Comparison of ENCODE assay signal across 12 cellular contexts in the genomic region with DNA sequence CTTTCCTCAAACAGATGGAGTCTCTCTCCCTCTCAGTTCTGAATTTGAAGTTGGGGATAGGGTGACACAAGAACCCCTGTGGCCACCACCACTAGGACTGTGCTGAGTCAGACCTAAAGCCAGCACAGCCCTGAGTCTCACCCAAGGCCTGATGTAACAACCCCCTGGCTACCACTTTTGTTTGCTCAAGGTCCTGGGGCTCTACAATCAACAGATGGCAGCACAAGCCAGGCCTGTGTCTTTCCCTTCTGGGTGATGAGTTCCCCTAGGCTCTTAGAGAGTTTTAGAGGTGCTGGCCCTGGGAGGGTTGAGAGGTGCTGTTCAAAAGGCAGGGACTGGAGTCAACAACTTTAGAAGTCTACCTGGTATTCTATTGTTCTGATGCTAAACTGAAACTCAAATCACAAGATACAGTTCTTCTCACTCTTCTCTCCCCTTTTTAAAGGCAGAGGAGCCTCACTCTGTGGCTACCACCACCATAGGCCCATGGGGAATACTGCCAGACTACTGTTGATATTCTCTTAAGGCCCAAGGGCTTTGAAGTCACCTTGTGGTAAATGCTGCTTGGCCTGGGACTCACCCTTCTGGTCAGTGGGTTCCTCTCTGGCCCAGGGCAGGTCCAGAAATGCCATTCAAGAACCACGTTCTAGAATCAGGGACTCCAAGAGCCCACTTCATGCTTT. TPM values are rescaled to one million over a fixed set of nuclear protein-coding genes. Genes with fewer than 3 reads are reported as not detected.
DNase-seq lines count a peak whose midpoint lies in the region; ATAC-seq and TF ChIP-seq lines count a peak whose summit lies in the region.
"Had no signal": no experiment of that assay in that cellular context is flagged by ENCODE, and none has a peak within 500 bp of the region (broad histone marks: within the 10 kb centered on the region; RNA-seq: fewer than 3 reads in every experiment).

No MANE protein-coding gene starts in this region.

- ATAC-seq in activated CD8-positive, alpha-beta memory T cell treated with anti-CD3 and anti-CD28 coated beads, Interleukin-2, amount 10 ng/mL, durations not matched to agents 7 days and 5 days: peak; percentile 94
- ATAC-seq in HG02798 (IDR thresholded peaks at IDR 0.05; ENCODE audit: poor library complexity, unreplicated experiment) (peak; percentile 82), PC-3 (peak; percentile 68), gastrocnemius medialis (no peak)
- peak; percentile 87 to 93 for ATAC-seq in natural killer cell treated with Interleukin-12 subunit alpha and Interleukin-12 subunit beta and Interleukin-15 and Interleukin-18, amount 100 ng/mL, for 72 hours

- POLR2A ChIA-PET in PC-3 (lab: Charles Lee; ENCODE audit: unreplicated experiment): no interaction called here

- H3K9me2 ChIP-seq in PC-3 (replicated peaks; ENCODE audit: low read length): no peaks in the 10 kb centered on the region

- no TSS peak for BruUV-seq in PC-3 (replicated peaks; lab: Mats Ljungman, UMichigan)

- peaks cover 19% of the 10 kb centered on the region for H3K4me1 Mint-ChIP-seq in activated CD8-positive, alpha-beta memory T cell treated with anti-CD3 and anti-CD28 coated beads, Interleukin-2, amount 10 ng/mL, durations not matched to agents 7 days and 5 days
- H3K4me1 Mint-ChIP-seq in natural killer cell treated with Interleukin-12 subunit alpha and Interleukin-12 subunit beta and Interleukin-15 and Interleukin-18, amount 100 ng/mL, for 72 hours (ENCODE audit: low read depth in 2 of 2): peaks cover 3 to 13% of the 10 kb centered on the region in 2 donors

- peak; percentile 54; the same call in 1 of the 2 replicates for TF ChIP-seq CTCF in PC-3 (conservative IDR thresholded peaks at IDR 0.05; ENCODE audit: low read depth, low read length)
- TF ChIP-seq CTCF in gastrocnemius medialis (IDR thresholded peaks at IDR 0.05 in 4 of 5, conservative IDR thresholded peaks at IDR 0.05 in 1 of 5): no peak

- H3K9me3 Mint-ChIP-seq in activated CD8-positive, alpha-beta memory T cell treated with anti-CD3 and anti-CD28 coated beads, Interleukin-2, amount 10 ng/mL, durations not matched to agents 7 days and 5 days (ENCODE audit: low read depth): peaks cover 14% of the 10 kb centered on the region
- H3K9me3 Mint-ChIP-seq in natural killer cell treated with Interleukin-12 subunit alpha and Interleukin-12 subunit beta and Interleukin-15 and Interleukin-18, amount 100 ng/mL, for 72 hours: peaks cover 14% of the 10 kb centered on the region

- peak overlapping the region; percentile 27 for H3K27ac Mint-ChIP-seq in activated CD8-positive, alpha-beta memory T cell treated with anti-CD3 and anti-CD28 coated beads, Interleukin-2, amount 10 ng/mL, durations not matched to agents 7 days and 5 days
- H3K27ac Mint-ChIP-seq in natural killer cell treated with Interleukin-12 subunit alpha and Interleukin-12 subunit beta and Interleukin-15 and Interleukin-18, amount 100 ng/mL, for 72 hours: no peak overlapping the region
- H3K27ac Mint-ChIP-seq: IgD-negative memory B cell had no signal

- peaks cover 3% of the 10 kb centered on the region for H3K27me3 Mint-ChIP-seq in activated CD8-positive, alpha-beta memory T cell treated with anti-CD3 and anti-CD28 coated beads, Interleukin-2, amount 10 ng/mL, durations not matched to agents 7 days and 5 days
- H3K27me3 Mint-ChIP-seq in natural killer cell treated with Interleukin-12 subunit alpha and Interleukin-12 subunit beta and Interleukin-15 and Interleukin-18, amount 100 ng/mL, for 72 hours: peaks cover 2 to 17% of the 10 kb centered on the region in 2 donors

- no peaks in the 10 kb centered on the region for H3K36me3 ChIP-seq in PC-3 (ENCODE audit: low read depth, low read length)
- no peaks in the 10 kb centered on the region for H3K36me3 ChIP-seq in gastrocnemius medialis

- no peak overlapping the region for H3K9ac ChIP-seq in PC-3 (ENCODE audit: low read length)

- no peak overlapping the region for H3K4me3 Mint-ChIP-seq in activated CD8-positive, alpha-beta memory T cell treated with anti-CD3 and anti-CD28 coated beads, Interleukin-2, amount 10 ng/mL, durations not matched to agents 7 days and 5 days
- no peak overlapping the region for H3K4me3 Mint-ChIP-seq in natural killer cell treated with Interleukin-12 subunit alpha and Interleukin-12 subunit beta and Interleukin-15 and Interleukin-18, amount 100 ng/mL, for 72 hours

- H3K9me3 ChIP-seq in PC-3 (ENCODE audit: low read length) (no peaks in the 10 kb centered on the region), gastrocnemius medialis (no peaks in the 10 kb centered on the region)

- no peaks in the 10 kb centered on the region for H3K79me2 ChIP-seq in PC-3 (ENCODE audit: low read length)

- no peaks in the 10 kb centered on the region for H3F3A ChIP-seq in PC-3 (ENCODE audit: low read length, unreplicated experiment)

- DNase-seq in activated CD8-positive, alpha-beta memory T cell treated with anti-CD3 and anti-CD28 coated beads, Interleukin-2, amount 10 ng/mL, durations not matched to agents 7 days and 5 days: peak; percentile 66
- no peak for DNase-seq in activated CD8-positive, alpha-beta memory T cell treated with anti-CD3 and anti-CD28 coated beads, Interleukin-2, amount 50 U/mL, for 4 hours
- DNase-seq in PC-3: peak; percentile 65
- no peak for DNase-seq in natural killer cell treated with Interleukin-12 subunit alpha and Interleukin-12 subunit beta and Interleukin-15 and Interleukin-18, amount 100 ng/mL, for 72 hours (ENCODE audit: low spot score)
- no peak for DNase-seq in gastrocnemius medialis
- no peak for DNase-seq in inferior parietal cortex (ENCODE audit: extremely low spot score)
- no peak for DNase-seq in NCI-H446 (lab: John Stamatoyannopoulos, UW)

- peaks cover 20% of the 10 kb centered on the region for H3K36me3 Mint-ChIP-seq in activated CD8-positive, alpha-beta memory T cell treated with anti-CD3 and anti-CD28 coated beads, Interleukin-2, amount 10 ng/mL, durations not matched to agents 7 days and 5 days
- H3K36me3 Mint-ChIP-seq in natural killer cell treated with Interleukin-12 subunit alpha and Interleukin-12 subunit beta and Interleukin-15 and Interleukin-18, amount 100 ng/mL, for 72 hours: peaks cover 19% of the 10 kb centered on the region

- H3K27me3 ChIP-seq in PC-3 (ENCODE audit: low read length) (peaks cover 5% of the 10 kb centered on the region), gastrocnemius medialis (no peaks in the 10 kb centered on the region)

- in situ Hi-C loops in gastrocnemius medialis (cut with MboI; ENCODE audit: low sequenced_read_pairs in 4 of 4): loop anchor here in 1 of 4 donors (25.0 kb wide), 1 partner anchor 102 kb away; a partner anchor contains a TSS

- no peak for TF ChIP-seq POLR2A in gastrocnemius medialis (IDR thresholded peaks at IDR 0.05)

- no peak overlapping the region for H3K4me2 ChIP-seq in PC-3 (ENCODE audit: low read length)

- CTCF ChIA-PET in activated CD8-positive, alpha-beta memory T cell treated with anti-CD3 and anti-CD28 coated beads, Interleukin-2, amount 10 ng/mL, durations not matched to agents 7 days and 5 days (lab: Charles Lee): no interaction called here
- CTCF ChIA-PET in PC-3 (lab: Charles Lee): no interaction called here

- H2AFZ ChIP-seq in PC-3 (ENCODE audit: low read length): no peak overlapping the region

- H3K4me1 ChIP-seq in PC-3 (ENCODE audit: insufficient read depth, low read length) (no peaks in the 10 kb centered on the region), gastrocnemius medialis (no peaks in the 10 kb centered on the region)

- H3K27ac ChIP-seq in PC-3 (ENCODE audit: low read length) (no peak overlapping the region), gastrocnemius medialis (no peak overlapping the region)

- intact Hi-C loops in PC-3 (cut with micrococcal nuclease) (loop anchor here (1.0 kb wide), 1 partner anchor 213 kb away; no protein-coding TSS in a partner anchor), gastrocnemius medialis (cut with DNase I; ENCODE audit: low total_unique reads) (no loop called here)

- H4K20me1 ChIP-seq in PC-3 (ENCODE audit: low read length): no peaks in the 10 kb centered on the region

- H3K4me3 ChIP-seq in PC-3 (ENCODE audit: low read length) (no peak overlapping the region), gastrocnemius medialis (no peak overlapping the region)

RNA-seq across cellular contexts. Expression of a gene that starts 6.5 kb away (rescaled TPM):
- not detected for total RNA-seq in activated CD8-positive, alpha-beta memory T cell treated with anti-CD3 and anti-CD28 coated beads, Interleukin-2, amount 10 ng/mL, durations not matched to agents 7 days and 5 days
- total RNA-seq in PC-3 (2014; rRNA removed): not detected in 2 replicates
- not detected for total RNA-seq in natural killer cell treated with Interleukin-12 subunit alpha and Interleukin-12 subunit beta and Interleukin-15 and Interleukin-18, amount 100 ng/mL, for 72 hours
- total RNA-seq in gastrocnemius medialis: not detected
- total RNA-seq: endothelial cell of umbilical vein, osteoblast, subcutaneous adipose tissue had no signal

RNA-seq across cellular contexts. Expression of a gene that starts 30.3 kb away (rescaled TPM):
- total RNA-seq in activated CD8-positive, alpha-beta memory T cell treated with anti-CD3 and anti-CD28 coated beads, Interleukin-2, amount 10 ng/mL, durations not matched to agents 7 days and 5 days: not detected
- total RNA-seq in PC-3 (2014; rRNA removed) (not detected in 2 replicates), gastrocnemius medialis (not detected)
- not detected for total RNA-seq in natural killer cell treated with Interleukin-12 subunit alpha and Interleukin-12 subunit beta and Interleukin-15 and Interleukin-18, amount 100 ng/mL, for 72 hours
- total RNA-seq: endothelial cell of umbilical vein, osteoblast, subcutaneous adipose tissue had no signal

Comparison
In these comparisons a context has a peak if more than half of its experiments do, and no peak if none do; other contexts are left out.
1. DNase-seq: peak in activated CD8-positive, alpha-beta memory T cell treated with anti-CD3 and anti-CD28 coated beads, Interleukin-2, amount 10 ng/mL, durations not matched to agents 7 days and 5 days (single experiment) and PC-3 (single experiment); none in activated CD8-positive, alpha-beta memory T cell treated with anti-CD3 and anti-CD28 coated beads, Interleukin-2, amount 50 U/mL, for 4 hours (single experiment), natural killer cell treated with Interleukin-12 subunit alpha and Interleukin-12 subunit beta and Interleukin-15 and Interleukin-18, amount 100 ng/mL, for 72 hours (single experiment), gastrocnemius medialis (0 of 2), inferior parietal cortex (single experiment) and NCI-H446 (0 of 2).
2. ATAC-seq: peak in activated CD8-positive, alpha-beta memory T cell treated with anti-CD3 and anti-CD28 coated beads, Interleukin-2, amount 10 ng/mL, durations not matched to agents 7 days and 5 days (single experiment), HG02798 (single experiment), PC-3 (single experiment) and natural killer cell treated with Interleukin-12 subunit alpha and Interleukin-12 subunit beta and Interleukin-15 and Interleukin-18, amount 100 ng/mL, for 72 hours (2 of 2); none in gastrocnemius medialis (0 of 2).